In genomic region chr7:7185382-7185989, GRCh38 we compare ENCODE assay signal across 13 cellular contexts. TPM values are rescaled to one million over a fixed set of nuclear protein-coding genes. Genes with fewer than 3 reads are reported as not detected.
A peak's percentile ranks its signal among the peaks of the same experiment; 100 is the strongest.
DNase-seq lines count a peak whose midpoint lies in the region; ATAC-seq and TF ChIP-seq lines count a peak whose summit lies in the region.
"Had no signal": no experiment of that assay in that cellular context is flagged by ENCODE, and none has a peak within 500 bp of the region (broad histone marks: within the 10 kb centered on the region; RNA-seq: fewer than 3 reads in every experiment).

No MANE protein-coding gene starts in this region.

- H3K9me3 Mint-ChIP-seq in natural killer cell treated with Interleukin-12 subunit alpha and Interleukin-12 subunit beta and Interleukin-15 and Interleukin-18, amount 100 ng/mL, for 72 hours = no peaks in the 10 kb centered on the region
- H3K9me3 Mint-ChIP-seq in natural killer cell = no peaks in the 10 kb centered on the region

- no peak overlapping the region for H3K9ac ChIP-seq in adipocyte (ENCODE audit: low read length)
- H3K9ac ChIP-seq in mucosa of stomach (ENCODE audit: low read length) = peak overlapping the region; percentile 9

- no peaks in the 10 kb centered on the region for H3K9me3 ChIP-seq in adipocyte (ENCODE audit: control insufficient read depth, low read length)
- no peaks in the 10 kb centered on the region for H3K9me3 ChIP-seq in mucosa of stomach (ENCODE audit: control insufficient read depth, low read length)
- H3K9me3 ChIP-seq: uterus had no signal

- no peak for ATAC-seq in natural killer cell treated with Interleukin-12 subunit alpha and Interleukin-12 subunit beta and Interleukin-15 and Interleukin-18, amount 100 ng/mL, for 72 hours
- ATAC-seq in natural killer cell (no peak), HG03354 (IDR thresholded peaks at IDR 0.05; ENCODE audit: poor library complexity, severe bottlenecking, unreplicated experiment) (no peak), GM19328 (IDR thresholded peaks at IDR 0.05; ENCODE audit: unreplicated experiment) (no peak), HG03521 (IDR thresholded peaks at IDR 0.05; ENCODE audit: unreplicated experiment) (no peak)

- peak overlapping the region; percentile 99 for H3K4me3 Mint-ChIP-seq in natural killer cell treated with Interleukin-12 subunit alpha and Interleukin-12 subunit beta and Interleukin-15 and Interleukin-18, amount 100 ng/mL, for 72 hours
- no peak overlapping the region for H3K4me3 Mint-ChIP-seq in natural killer cell

- TF ChIP-seq CTCF in natural killer cell (IDR thresholded peaks at IDR 0.05) = no peak

- H3K36me3 ChIP-seq in adipocyte (ENCODE audit: control insufficient read depth, insufficient read depth, low read length, severe bottlenecking) (no peaks in the 10 kb centered on the region), mucosa of stomach (ENCODE audit: control insufficient read depth, insufficient read depth, low read length) (no peaks in the 10 kb centered on the region)
- H3K36me3 ChIP-seq: uterus had no signal

- H3K27me3 Mint-ChIP-seq in natural killer cell treated with Interleukin-12 subunit alpha and Interleukin-12 subunit beta and Interleukin-15 and Interleukin-18, amount 100 ng/mL, for 72 hours = no peaks in the 10 kb centered on the region
- no peaks in the 10 kb centered on the region for H3K27me3 Mint-ChIP-seq in natural killer cell (ENCODE audit: low read depth in 2 of 2)
- H3K27me3 Mint-ChIP-seq: activated naive CD8-positive, alpha-beta T cell had no signal

- H3K4me3 ChIP-seq in adipocyte (ENCODE audit: low read length) = peak overlapping the region; percentile 87
- no peak overlapping the region for H3K4me3 ChIP-seq in mucosa of stomach (ENCODE audit: low read length)
- H3K4me3 ChIP-seq: uterus had no signal

- H3K36me3 Mint-ChIP-seq in natural killer cell treated with Interleukin-12 subunit alpha and Interleukin-12 subunit beta and Interleukin-15 and Interleukin-18, amount 100 ng/mL, for 72 hours = peaks cover 6% of the 10 kb centered on the region
- peaks cover 5% of the 10 kb centered on the region for H3K36me3 Mint-ChIP-seq in natural killer cell
- H3K36me3 Mint-ChIP-seq: activated naive CD8-positive, alpha-beta T cell had no signal

- intact Hi-C loops in natural killer cell (cut with micrococcal nuclease) = loop anchor here (10.0 kb wide), 1 partner anchor 799 kb away; no protein-coding TSS in a partner anchor

- DNase-seq in natural killer cell treated with Interleukin-12 subunit alpha and Interleukin-12 subunit beta and Interleukin-15 and Interleukin-18, amount 100 ng/mL, for 72 hours (ENCODE audit: low spot score) = no peak
- DNase-seq in natural killer cell (no peak), adipocyte (ENCODE audit: low read depth) (no peak), HuH-7 (ENCODE audit: low spot score) (no peak)
- DNase-seq: kidney glomerular epithelial cell, NCI-H1105 treated with DMSO at 0.1 percent for 48 hours, Right ventricle myocardium superior, uterus had no signal

- H3K4me1 ChIP-seq in adipocyte (ENCODE audit: control insufficient read depth, insufficient read depth, low read length) = peaks cover 37% of the 10 kb centered on the region
- H3K4me1 ChIP-seq in mucosa of stomach (ENCODE audit: control insufficient read depth, insufficient read depth, low read length) = peaks cover 27% of the 10 kb centered on the region
- H3K4me1 ChIP-seq: uterus had no signal

- peak overlapping the region in 1 of 2 donors; percentile 82 for H3K27ac Mint-ChIP-seq in natural killer cell treated with Interleukin-12 subunit alpha and Interleukin-12 subunit beta and Interleukin-15 and Interleukin-18, amount 100 ng/mL, for 72 hours
- no peak overlapping the region for H3K27ac Mint-ChIP-seq in natural killer cell

- peaks cover 20 to 30% of the 10 kb centered on the region in 2 donors for H3K4me1 Mint-ChIP-seq in natural killer cell treated with Interleukin-12 subunit alpha and Interleukin-12 subunit beta and Interleukin-15 and Interleukin-18, amount 100 ng/mL, for 72 hours (ENCODE audit: low read depth in 2 of 2)
- peaks cover 12 to 22% of the 10 kb centered on the region in 2 donors for H3K4me1 Mint-ChIP-seq in natural killer cell

- H3K27me3 ChIP-seq in adipocyte (replicated peaks; ENCODE audit: control insufficient read depth, insufficient read depth, low read length) (no peaks in the 10 kb centered on the region), mucosa of stomach (ENCODE audit: control insufficient read depth, insufficient read depth, low read length) (no peaks in the 10 kb centered on the region)
- H3K27me3 ChIP-seq: uterus had no signal

RNA-seq across cellular contexts. Expression of gene C1GALT1, which starts 3.1 kb away (rescaled TPM):
- 10 to 100 TPM; 30.7 to 49.3 TPM for total RNA-seq in natural killer cell treated with Interleukin-12 subunit alpha and Interleukin-12 subunit beta and Interleukin-15 and Interleukin-18, amount 100 ng/mL, for 72 hours
- 10 to 100 TPM; 54.5 to 64.5 (median 63.7) TPM for total RNA-seq in natural killer cell
